ENCODE assay signal across 26 cellular contexts in the genomic region with DNA sequence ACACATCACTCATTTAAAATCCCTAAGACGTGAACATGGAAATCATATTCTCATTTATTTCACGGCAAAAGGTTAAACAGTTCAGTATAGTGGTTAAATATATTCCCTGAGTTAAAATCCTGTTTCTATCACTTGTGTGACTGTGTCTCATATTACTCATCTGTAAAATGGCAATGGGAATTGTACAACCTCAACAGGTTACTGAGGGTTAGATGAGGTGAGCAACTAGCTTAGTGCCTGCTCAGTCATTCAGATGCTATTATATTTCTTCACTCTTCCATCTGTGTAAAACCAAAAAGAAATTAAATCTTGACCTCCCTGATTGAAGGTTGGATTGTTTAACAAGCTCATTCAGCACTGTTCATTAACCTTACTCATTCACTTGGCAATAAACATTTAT.
"Had no signal": no experiment of that assay in that cellular context is flagged by ENCODE, and none has a peak within 500 bp of the region (broad histone marks: within the 10 kb centered on the region; RNA-seq: fewer than 3 reads in every experiment).

No MANE protein-coding gene starts in this region.

- H3K4me3 ChIP-seq: gastroesophageal sphincter, hepatocyte, sigmoid colon, uterus had no signal

- H3K36me3 Mint-ChIP-seq: stimulated activated memory B cell treated with anti-CD40 and anti-IgM and Interleukin-4, amounts not matched to agents 10 μg/mL and 1 μg/mL and 100 μg/mL, for 72 hours; type B pancreatic cell had no signal

- H3K27ac Mint-ChIP-seq: activated CD4-positive, alpha-beta memory T cell treated with anti-CD3 and anti-CD28 coated beads, Interleukin-2, amount 10 ng/mL, durations not matched to agents 7 days and 5 days; activated CD4-positive, alpha-beta T cell treated with anti-CD3 and anti-CD28 coated beads, Interleukin-2, amount 10 ng/mL, durations not matched to agents 7 days and 5 days; activated T-cell treated with anti-CD3 and anti-CD28 coated beads, Interleukin-2, amount 50 U/mL, for 24 hours; endodermal cell; nephron; stimulated activated memory B cell treated with anti-CD40 and anti-IgM and Interleukin-4, amounts not matched to agents 10 μg/mL and 1 μg/mL and 100 μg/mL, for 72 hours; stimulated activated naive CD8-positive, alpha-beta T cell treated with anti-CD3 and anti-CD28 coated beads, Interleukin-15, amount 100 ng/mL, for 72 hours; type B pancreatic cell had no signal

- H3K9me3 Mint-ChIP-seq: activated CD4-positive, alpha-beta memory T cell treated with anti-CD3 and anti-CD28 coated beads, Interleukin-2, amount 10 ng/mL, durations not matched to agents 7 days and 5 days; activated CD4-positive, alpha-beta T cell treated with anti-CD3 and anti-CD28 coated beads, Interleukin-2, amount 10 ng/mL, durations not matched to agents 7 days and 5 days; activated T-cell treated with anti-CD3 and anti-CD28 coated beads, Interleukin-2, amount 50 U/mL, for 24 hours; endodermal cell; nephron; stimulated activated memory B cell treated with anti-CD40 and anti-IgM and Interleukin-4, amounts not matched to agents 10 μg/mL and 1 μg/mL and 100 μg/mL, for 72 hours; stimulated activated naive CD8-positive, alpha-beta T cell treated with anti-CD3 and anti-CD28 coated beads, Interleukin-15, amount 100 ng/mL, for 72 hours; type B pancreatic cell had no signal

- H3K4me3 Mint-ChIP-seq: activated CD4-positive, alpha-beta memory T cell treated with anti-CD3 and anti-CD28 coated beads, Interleukin-2, amount 10 ng/mL, durations not matched to agents 7 days and 5 days; activated CD4-positive, alpha-beta T cell treated with anti-CD3 and anti-CD28 coated beads, Interleukin-2, amount 10 ng/mL, durations not matched to agents 7 days and 5 days; activated T-cell treated with anti-CD3 and anti-CD28 coated beads, Interleukin-2, amount 50 U/mL, for 24 hours; endodermal cell; nephron; stimulated activated memory B cell treated with anti-CD40 and anti-IgM and Interleukin-4, amounts not matched to agents 10 μg/mL and 1 μg/mL and 100 μg/mL, for 72 hours; stimulated activated naive CD8-positive, alpha-beta T cell treated with anti-CD3 and anti-CD28 coated beads, Interleukin-15, amount 100 ng/mL, for 72 hours; type B pancreatic cell had no signal

- ATAC-seq: gastroesophageal sphincter; left colon; stimulated activated memory B cell treated with anti-CD40 and anti-IgM and Interleukin-4, amounts not matched to agents 10 μg/mL and 1 μg/mL and 100 μg/mL, for 72 hours; stimulated activated naive CD8-positive, alpha-beta T cell treated with anti-CD3 and anti-CD28 coated beads, Interleukin-15, amount 100 ng/mL, for 72 hours had no signal

- H3K4me1 Mint-ChIP-seq: activated CD4-positive, alpha-beta memory T cell treated with anti-CD3 and anti-CD28 coated beads, Interleukin-2, amount 10 ng/mL, durations not matched to agents 7 days and 5 days; activated CD4-positive, alpha-beta T cell treated with anti-CD3 and anti-CD28 coated beads, Interleukin-2, amount 10 ng/mL, durations not matched to agents 7 days and 5 days; endodermal cell; stimulated activated memory B cell treated with anti-CD40 and anti-IgM and Interleukin-4, amounts not matched to agents 10 μg/mL and 1 μg/mL and 100 μg/mL, for 72 hours had no signal

- H3K27me3 Mint-ChIP-seq: activated CD4-positive, alpha-beta T cell treated with anti-CD3 and anti-CD28 coated beads, Interleukin-2, amount 10 ng/mL, durations not matched to agents 7 days and 5 days; stimulated activated memory B cell treated with anti-CD40 and anti-IgM and Interleukin-4, amounts not matched to agents 10 μg/mL and 1 μg/mL and 100 μg/mL, for 72 hours; stimulated activated naive CD8-positive, alpha-beta T cell treated with anti-CD3 and anti-CD28 coated beads, Interleukin-15, amount 100 ng/mL, for 72 hours; type B pancreatic cell had no signal

- DNase-seq: activated CD4-positive, alpha-beta memory T cell treated with anti-CD3 and anti-CD28 coated beads, Interleukin-2, amount 10 ng/mL, durations not matched to agents 7 days and 5 days; activated CD4-positive, alpha-beta T cell treated with anti-CD3 and anti-CD28 coated beads, Interleukin-2, amount 10 ng/mL, durations not matched to agents 7 days and 5 days; activated CD4-positive, CD25-positive, alpha-beta regulatory T cell treated with anti-CD3 and anti-CD28 coated beads, Interleukin-2, amount 50 U/mL, for 72 hours; activated CD8-positive, alpha-beta memory T cell treated with anti-CD3 and anti-CD28 coated beads, Interleukin-2, amount 50 U/mL, for 48 hours; activated gamma-delta T cell treated with Interleukin-2 at 50 U/mL for 16 hours; activated naive CD4-positive, alpha-beta T cell treated with anti-CD3 and anti-CD28 coated beads, Interleukin-2, amount 50 U/mL, for 16 hours; activated T-cell treated with anti-CD3 and anti-CD28 coated beads, Interleukin-2, amount 50 U/mL, for 24 hours; amygdala; central memory CD4-positive, alpha-beta T cell; endodermal cell; left colon; mammary epithelial cell; retina; sigmoid colon; small intestine; stimulated activated CD4-positive, alpha-beta T cell treated with anti-CD3 and anti-CD28 coated beads, Interleukin-4, amount 100 ng/mL, for 24 hours; stimulated activated naive CD8-positive, alpha-beta T cell treated with anti-CD3 and anti-CD28 coated beads, Interleukin-15, amount 100 ng/mL, for 72 hours; substantia nigra; T-helper 9 cell; uterus; WERI-Rb-1 had no signal
